In genomic region chr19:32406161-32407003, GRCh38 we compare ENCODE assay signal across 8 cellular contexts. TPM values are rescaled to one million over a fixed set of nuclear protein-coding genes. Genes with fewer than 3 reads are reported as not detected.
DNase-seq lines count a peak whose midpoint lies in the region; ATAC-seq, FAIRE-seq and TF ChIP-seq lines count a peak whose summit lies in the region.

No MANE protein-coding gene starts in this region.

- H3K4me3 ChIP-seq in cardiac muscle cell (peak overlapping the region; percentile 62), small intestine (ENCODE audit: low read depth in 1 of 2, low read length in 2 of 2) (peak overlapping the region; percentile 75 to 98)

- H3K27me3 Mint-ChIP-seq in glutamatergic neuron (ENCODE audit: unreplicated experiment) = peaks cover 5% of the 10 kb centered on the region

- H3K9me3 Mint-ChIP-seq in glutamatergic neuron (ENCODE audit: unreplicated experiment) = peaks cover 8% of the 10 kb centered on the region

- 7 to 11% (median 8%) methylated on average over 24 to 33 of the region's 33 CpGs for WGBS in small intestine, 3 donors

- no peaks in the 10 kb centered on the region for H3K36me3 Mint-ChIP-seq in glutamatergic neuron (ENCODE audit: unreplicated experiment)

- peak overlapping the region; percentile 78 for H3K27ac Mint-ChIP-seq in glutamatergic neuron (ENCODE audit: unreplicated experiment)

- no peak for FAIRE-seq in small intestine (lab: Jason Lieb, UNC)

- peaks cover 19% of the 10 kb centered on the region for H3K4me1 Mint-ChIP-seq in glutamatergic neuron (ENCODE audit: low read depth, unreplicated experiment)

- H3K36me3 ChIP-seq in cardiac muscle cell (peaks cover 8% of the 10 kb centered on the region), small intestine (ENCODE audit: control insufficient read depth in 2 of 2, insufficient read depth in 2 of 2, low read length in 2 of 2) (peaks cover 3 to 4% of the 10 kb centered on the region in 2 donors)

- H3K9me3 ChIP-seq in cardiac muscle cell (ENCODE audit: low read depth) (no peaks in the 10 kb centered on the region), small intestine (ENCODE audit: control insufficient read depth, low read depth) (no peaks in the 10 kb centered on the region)

- intact Hi-C loops in left ventricle myocardium superior (cut with micrococcal nuclease) = no loop called here

- H3K27me3 ChIP-seq in cardiac muscle cell = no peaks in the 10 kb centered on the region
- H3K27me3 ChIP-seq in small intestine (ENCODE audit: control insufficient read depth in 2 of 2, insufficient read depth in 2 of 2, low read length in 2 of 2) = no peaks in the 10 kb centered on the region

- peak overlapping the region; percentile 92 for H3K4me3 Mint-ChIP-seq in glutamatergic neuron (ENCODE audit: unreplicated experiment)

- TF ChIP-seq CTCF in cardiac muscle cell (IDR thresholded peaks at IDR 0.05; ENCODE audit: low read depth, low read length) (no peak), VCaP (conservative IDR thresholded peaks at IDR 0.05) (0 out of 2 replicates have a peak, but pooled peaks have one; percentile 9), glutamatergic neuron (IDR thresholded peaks at IDR 0.05; ENCODE audit: partially characterized antibody, unreplicated experiment) (no peak)

- H3K4me1 ChIP-seq in cardiac muscle cell (ENCODE audit: low read depth) (peaks cover 19% of the 10 kb centered on the region), small intestine (ENCODE audit: control insufficient read depth in 2 of 2, insufficient read depth in 1 of 2, low read depth in 1 of 2, low read length in 1 of 2) (peaks cover 2 to 3% of the 10 kb centered on the region in 2 donors)

- no peak for DNase-seq in cardiac muscle cell (ENCODE audit: low read depth in 1 of 2, low spot score in 1 of 2)
- DNase-seq in left ventricle myocardium superior = no peak
- no peak for DNase-seq in glutamatergic neuron
- DNase-seq in small intestine = no peak
- DNase-seq in NCI-H2081 (lab: John Stamatoyannopoulos, UW) = no peak
- DNase-seq in superior temporal gyrus (ENCODE audit: extremely low spot score) = no peak

- H3K27ac ChIP-seq in cardiac muscle cell (peak overlapping the region; percentile 97), VCaP (peak overlapping the region; percentile 99), small intestine (ENCODE audit: low read depth in 1 of 2, low read length in 1 of 2) (peak overlapping the region in 1 of 2 donors; percentile 98)

- ATAC-seq in left ventricle myocardium superior = no peak
- no peak for ATAC-seq in HG02610 (IDR thresholded peaks at IDR 0.05; ENCODE audit: unreplicated experiment)

RNA-seq across cellular contexts. Expression of gene DPY19L3, which starts 0.8 kb away (rescaled TPM):
- total RNA-seq in cardiac muscle cell (39.2 and 64.3 TPM in 2 replicates), left ventricle myocardium superior (5.2 TPM), glutamatergic neuron (ENCODE audit: unreplicated experiment) (51.1 TPM)
- polyA plus RNA-seq in cardiac muscle cell (12.5 and 17.8 TPM in 2 replicates), small intestine (1 to 10 TPM; 2.7 to 4.1 (median 3.1) TPM)
